In genomic region chr2:237604960-237605359, GRCh38 we compare ENCODE assay signal across 10 cellular contexts. TPM values are rescaled to one million over a fixed set of nuclear protein-coding genes. Genes with fewer than 3 reads are reported as not detected.
DNase-seq lines count a peak whose midpoint lies in the region; ATAC-seq, FAIRE-seq and TF ChIP-seq lines count a peak whose summit lies in the region.
"Had no signal": no experiment of that assay in that cellular context is flagged by ENCODE, and none has a peak within 500 bp of the region (broad histone marks: within the 10 kb centered on the region; RNA-seq: fewer than 3 reads in every experiment).

No MANE protein-coding gene starts in this region.

- H3K27me3 Mint-ChIP-seq in naive thymus-derived CD4-positive, alpha-beta T cell = peaks cover 0 to 14% (median 0%) of the 10 kb centered on the region in 5 donors

- peak overlapping the region in 4 of 10 donors; percentile 20 to 43 (median 31) for H3K4me3 Mint-ChIP-seq in naive thymus-derived CD4-positive, alpha-beta T cell

- peak overlapping the region; percentile 88 for H3K27ac ChIP-seq in naive thymus-derived CD4-positive, alpha-beta T cell (ENCODE audit: low read depth, low read length)

- no peaks in the 10 kb centered on the region for H3K36me3 Mint-ChIP-seq in naive thymus-derived CD4-positive, alpha-beta T cell

- H3K9me3 Mint-ChIP-seq in naive thymus-derived CD4-positive, alpha-beta T cell = peaks cover 0 to 1% (median 0%) of the 10 kb centered on the region in 11 donors

- H3K27me3 ChIP-seq in bronchial epithelial cell (ENCODE audit: control insufficient read depth, insufficient read depth, low read length) = no peaks in the 10 kb centered on the region
- H3K27me3 ChIP-seq in naive thymus-derived CD4-positive, alpha-beta T cell (ENCODE audit: control insufficient read depth in 2 of 2, insufficient read depth in 2 of 2, low read length in 2 of 2) = no peaks in the 10 kb centered on the region

- peak overlapping the region; percentile 67 to 98 (median 94) for H3K27ac Mint-ChIP-seq in naive thymus-derived CD4-positive, alpha-beta T cell

- no peak for FAIRE-seq in bronchial epithelial cell (lab: Jason Lieb, UNC)
- FAIRE-seq: endometrium had no signal

- H3K4me1 Mint-ChIP-seq in naive thymus-derived CD4-positive, alpha-beta T cell = peaks cover 18 to 38% (median 36%) of the 10 kb centered on the region in 7 donors

- no peaks in the 10 kb centered on the region for H3K9me3 ChIP-seq in naive thymus-derived CD4-positive, alpha-beta T cell (ENCODE audit: control insufficient read depth in 2 of 3, low read length in 3 of 3)

- peak; percentile 17 for TF ChIP-seq CTCF in bronchial epithelial cell (IDR thresholded peaks at IDR 0.05; ENCODE audit: insufficient read depth, low read length, severe bottlenecking)

- intact Hi-C loops in naive thymus-derived CD4-positive, alpha-beta T cell (cut with micrococcal nuclease) = loop anchor here (5.0 to 10.0 kb wide), 2 partner anchors 92 to 180 kb away; no protein-coding TSS in a partner anchor

- DNase-seq in NCI-H146 (lab: John Stamatoyannopoulos, UW) (peak; percentile 49), NCI-H146 treated with DMSO at 0.1 percent for 48 hours (lab: John Stamatoyannopoulos, UW; ENCODE audit: unreplicated experiment) (no peak), HEK293T (ENCODE audit: extremely low spot score) (peak; percentile 21), bronchial epithelial cell (ENCODE audit: low read depth) (no peak), HUDEP-2 (lab: John Stamatoyannopoulos, UW; ENCODE audit: unreplicated experiment in 76 of 76) (no peak), ureter (ENCODE audit: low spot score) (no peak), NCI-H2081 treated with DMSO at 0.1 percent for 48 hours (lab: John Stamatoyannopoulos, UW) (no peak)
- DNase-seq in naive thymus-derived CD4-positive, alpha-beta T cell = no peak
- DNase-seq: activated CD8-positive, alpha-beta memory T cell treated with anti-CD3 and anti-CD28 coated beads, Interleukin-2, amount 50 U/mL, for 4 hours had no signal

- CTCF ChIA-PET in HEK293T (lab: Yijun Ruan, JAX) = no interaction called here
- CTCF ChIA-PET in naive thymus-derived CD4-positive, alpha-beta T cell (lab: Charles Lee) = interaction anchor here (1.2 kb wide), 1 partner anchor 13 kb away, joined by 4 read pairs; no protein-coding TSS in a partner anchor

- H3K4me3 ChIP-seq in bronchial epithelial cell (ENCODE audit: low read depth, low read length) = no peak overlapping the region
- H3K4me3 ChIP-seq in naive thymus-derived CD4-positive, alpha-beta T cell (ENCODE audit: low read length) = no peak overlapping the region

- peaks cover 8 to 23% of the 10 kb centered on the region in 2 donors for H3K4me1 ChIP-seq in naive thymus-derived CD4-positive, alpha-beta T cell (ENCODE audit: control insufficient read depth in 2 of 2, insufficient read depth in 2 of 2, low read length in 2 of 2)

- H3K36me3 ChIP-seq in bronchial epithelial cell (ENCODE audit: control insufficient read depth, insufficient read depth, low read length) = no peaks in the 10 kb centered on the region
- H3K36me3 ChIP-seq in naive thymus-derived CD4-positive, alpha-beta T cell (ENCODE audit: control insufficient read depth in 2 of 3, insufficient read depth in 3 of 3, low read length in 3 of 3) = no peaks in the 10 kb centered on the region

- POLR2A ChIA-PET in HEK293T (lab: Yijun Ruan, JAX) = no interaction called here
- POLR2A ChIA-PET in naive thymus-derived CD4-positive, alpha-beta T cell (lab: Charles Lee) = interaction anchor here (1.1 to 2.4 kb wide), 2 partner anchors 68 to 519 kb away, joined by 3 to 6 read pairs; partner anchors contain the start of gene COPS8

- ATAC-seq in naive thymus-derived CD4-positive, alpha-beta T cell = no peak

TF ChIP-seq in HEK293T, 16 proteins besides CTCF, POLR2A, EP300 and RAD21:
- no peak for TF ChIP-seq HDGF (IDR thresholded peaks at IDR 0.05; ENCODE audit: borderline replicate concordance)
- no peak for TF ChIP-seq FOXM1 (IDR thresholded peaks at IDR 0.05; ENCODE audit: borderline replicate concordance)
- no peak for TF ChIP-seq TARDBP (IDR thresholded peaks at IDR 0.05)
- no peak for TF ChIP-seq FOXA1 (IDR thresholded peaks at IDR 0.05)
- no peak for TF ChIP-seq BHLHE40 (IDR thresholded peaks at IDR 0.05; ENCODE audit: borderline replicate concordance)
- no peak for TF ChIP-seq SP1 (IDR thresholded peaks at IDR 0.05)
- TF ChIP-seq NFRKB (IDR thresholded peaks at IDR 0.05) = no peak
- no peak for TF ChIP-seq ELF4 (IDR thresholded peaks at IDR 0.05)
- TF ChIP-seq SUZ12 (IDR thresholded peaks at IDR 0.05) = no peak
- no peak for TF ChIP-seq CTBP1 (IDR thresholded peaks at IDR 0.05; ENCODE audit: borderline replicate concordance)
- no peak for TF ChIP-seq LEF1 (IDR thresholded peaks at IDR 0.05; ENCODE audit: borderline replicate concordance)
- TF ChIP-seq ZNF384 (IDR thresholded peaks at IDR 0.05) = no peak
- TF ChIP-seq FOXK2 (IDR thresholded peaks at IDR 0.05) = no peak
- no peak for TF ChIP-seq ARNT (IDR thresholded peaks at IDR 0.05)
- no peak for TF ChIP-seq PKNOX1 (IDR thresholded peaks at IDR 0.05)
- TF ChIP-seq L3MBTL2 (conservative IDR thresholded peaks at IDR 0.05) = no peak

RNA-seq across cellular contexts. Expression of gene RAB17, which starts 14.4 kb away (rescaled TPM):
- total RNA-seq in bronchial epithelial cell = 1.0 and 2.4 TPM in 2 replicates
- not detected for total RNA-seq in naive thymus-derived CD4-positive, alpha-beta T cell
- polyA plus RNA-seq in naive thymus-derived CD4-positive, alpha-beta T cell = not detected
- total RNA-seq in ureter = 24.2 TPM

RNA-seq across cellular contexts. Expression of gene LRRFIP1, which starts 22.4 kb away (rescaled TPM):
- total RNA-seq in bronchial epithelial cell (115 and 183 TPM in 2 replicates), ureter (207 TPM)
- total RNA-seq in naive thymus-derived CD4-positive, alpha-beta T cell = 100 to 1,000 TPM in 4 of 5 experiments, 10 to 100 TPM in 1; 96.3 to 257 (median 114) TPM
- polyA plus RNA-seq in naive thymus-derived CD4-positive, alpha-beta T cell = 10 to 100 TPM; 82.2 to 94.0 TPM

RNA-seq across cellular contexts. Expression of gene PRLH, which starts 38.6 kb away (rescaled TPM):
- total RNA-seq in bronchial epithelial cell = not detected in 2 replicates
- total RNA-seq in naive thymus-derived CD4-positive, alpha-beta T cell = not detected
- polyA plus RNA-seq in naive thymus-derived CD4-positive, alpha-beta T cell = not detected
- total RNA-seq in ureter = not detected

Comparison
In these comparisons a context has a peak if more than half of its experiments do, and no peak if none do; other contexts are left out.
1. DNase-seq: peak in NCI-H146 (single experiment) and HEK293T (single experiment); none in NCI-H146 treated with DMSO at 0.1 percent for 48 hours (single experiment), bronchial epithelial cell (single experiment), naive thymus-derived CD4-positive, alpha-beta T cell (0 of 9), HUDEP-2 (0 of 76), ureter (single experiment) and NCI-H2081 treated with DMSO at 0.1 percent for 48 hours (single experiment).